19 cellular contexts compared by ENCODE assay signal in genomic region chr2:121828281-121828731, GRCh38.
DNase-seq lines count a peak whose midpoint lies in the region; ATAC-seq, FAIRE-seq and TF ChIP-seq lines count a peak whose summit lies in the region.
"Had no signal": no experiment of that assay in that cellular context is flagged by ENCODE, and none has a peak within 500 bp of the region (broad histone marks: within the 10 kb centered on the region; RNA-seq: fewer than 3 reads in every experiment).

No MANE protein-coding gene starts in this region.

- H3K23ac ChIP-seq in H1 (ENCODE audit: insufficient read length): no peak overlapping the region

- H3K4me2 ChIP-seq in H1 (ENCODE audit: insufficient read depth in 1 of 2, low read depth in 2 of 2, low read length in 2 of 2): no peak overlapping the region; a peak in 1 of 4 replicates
- H3K4me2 ChIP-seq: BLaER1 had no signal

- H2BK120ac ChIP-seq in H1 (replicated peaks; ENCODE audit: low read depth, low read length): no peak overlapping the region

- no peak overlapping the region for H3K4me3 ChIP-seq in H1 (ENCODE audit: extremely low read depth in 1 of 4, insufficient read depth in 2 of 4, low read depth in 3 of 4, low read length in 4 of 4)
- H3K4me3 ChIP-seq: BLaER1, esophagus muscularis mucosa, SJSA1, thyroid gland had no signal

- no peak overlapping the region for H2BK20ac ChIP-seq in H1 (ENCODE audit: low read length)

- H3K14ac ChIP-seq in H1 (ENCODE audit: insufficient read length): no peak overlapping the region

- WGBS in H1 (ENCODE audit: extremely low coverage in 1 of 2, insufficient coverage in 1 of 2, insufficient read length in 1 of 2, insufficient replicate concordance in 2 of 2, low coverage in 1 of 2, low lambda C conversion rate in 2 of 2, missing lambda C conversion rate in 1 of 2), 2 experiments: 75% methylated on average over 13 of the region's 13 CpGs; no CpG with 5 or more reads in 1 of the 2 experiments

- no peak overlapping the region for H3K18ac ChIP-seq in H1 (ENCODE audit: extremely low read depth, low read length)

- TF ChIP-seq CTCF in H1 (IDR thresholded peaks at IDR 0.05; ENCODE audit: control extremely low read depth in 1 of 3, insufficient read depth in 1 of 3, low read depth in 1 of 3, low read length in 3 of 3) (no peak), omental fat pad (IDR thresholded peaks at IDR 0.05) (no peak)

- H4K20me1 ChIP-seq in H1 (replicated peaks in 1 of 2; ENCODE audit: control insufficient read depth in 1 of 2, insufficient read depth in 2 of 2, low read length in 2 of 2): no peaks in the 10 kb centered on the region
- H4K20me1 ChIP-seq: BLaER1 had no signal

- in situ Hi-C loops in KBM-7 (cut with MboI; ENCODE audit: low pct_unique_long_range_greater_than_20kb, low sequenced_read_pairs): no loop called here

- FAIRE-seq in H1 (lab: Jason Lieb, UNC): no peak
- FAIRE-seq: GM18507 had no signal

- H3K4me1 ChIP-seq in H1 (replicated peaks in 1 of 4; ENCODE audit: control insufficient read depth in 3 of 4, insufficient read depth in 4 of 4, low read length in 3 of 4): peaks cover 0 to 7% (median 3%) of the 10 kb centered on the region in 4 experiments; a peak in 4 of 7 replicates
- H3K4me1 ChIP-seq: SJSA1, thyroid gland had no signal

- TF ChIP-seq RAD21 in H1 (IDR thresholded peaks at IDR 0.05 in 1 of 2, conservative IDR thresholded peaks at IDR 0.05 in 1 of 2; ENCODE audit: low read depth in 2 of 2, low read length in 2 of 2): no peak

- peak overlapping the region; percentile 95 for H2AFZ ChIP-seq in H1 (ENCODE audit: low read length)

- H2BK12ac ChIP-seq in H1 (ENCODE audit: low read depth, low read length): no peak overlapping the region

- ATAC-seq in omental fat pad (ENCODE audit: low FRiP score) (peak; percentile 77), GM21447 (IDR thresholded peaks at IDR 0.05; ENCODE audit: unreplicated experiment) (no peak)
- ATAC-seq: stimulated activated effector memory CD8-positive, alpha-beta T cell treated with anti-CD3 and anti-CD28 coated beads, Interleukin-12 subunit alpha, Interleukin-12 subunit beta, amount 100 ng/mL, for 72 hours had no signal

- CTCF ChIA-PET in H1 (lab: Charles Lee; ENCODE audit: partially characterized antibody): interaction anchor here (0.8 kb wide), 2 partner anchors 15 to 17 kb away, joined by 3 read pairs; no protein-coding TSS in a partner anchor

- no peak overlapping the region for H4K8ac ChIP-seq in H1 (ENCODE audit: extremely low read depth, insufficient read depth, low read length)

- no peak overlapping the region for H3K9ac ChIP-seq in H1 (replicated peaks in 1 of 4; ENCODE audit: extremely low read depth in 1 of 4, low read depth in 3 of 4, low read length in 3 of 4)
- H3K9ac ChIP-seq: BLaER1 had no signal

- H3K79me1 ChIP-seq in H1 (ENCODE audit: low read depth, low read length): no peaks in the 10 kb centered on the region

- no peak for TF ChIP-seq EP300 in H1 (IDR thresholded peaks at IDR 0.05; ENCODE audit: borderline replicate concordance in 1 of 2, low read depth in 2 of 2, low read length in 2 of 2)

- H3K36me3 ChIP-seq in H1 (ENCODE audit: control insufficient read depth in 2 of 4, insufficient read depth in 4 of 4, low read length in 3 of 4): no peaks in the 10 kb centered on the region
- H3K36me3 ChIP-seq: BLaER1, esophagus muscularis mucosa, SJSA1, thyroid gland had no signal

- no peaks in the 10 kb centered on the region for H3K27me3 ChIP-seq in H1 (replicated peaks in 1 of 4; ENCODE audit: control insufficient read depth in 3 of 4, extremely low read depth in 1 of 4, insufficient read depth in 3 of 4, low read length in 3 of 4)
- H3K27me3 ChIP-seq: BLaER1, esophagus muscularis mucosa, SJSA1, thyroid gland had no signal

- H3K79me2 ChIP-seq in H1 (ENCODE audit: control insufficient read depth in 1 of 2, insufficient read depth in 2 of 2, low read length in 2 of 2): no peaks in the 10 kb centered on the region

- no peaks in the 10 kb centered on the region for H3K23me2 ChIP-seq in H1 (ENCODE audit: low read depth, low read length)

- peak; percentile 27 for DNase-seq in HT1080 (ENCODE audit: low read depth)
- DNase-seq in NCI-H69 (lab: John Stamatoyannopoulos, UW): peak; percentile 59
- DNase-seq in H1 (ENCODE audit: low read depth in 1 of 2, low spot score in 2 of 2): no peak
- DNase-seq in omental fat pad (ENCODE audit: low spot score): no peak
- DNase-seq in GM19240 (ENCODE audit: insufficient read length, low spot score): no peak
- no peak for DNase-seq in KBM-7
- DNase-seq: activated CD4-positive, alpha-beta T cell treated with anti-CD3 and anti-CD28 coated beads for 48 hours; activated naive CD4-positive, alpha-beta T cell; cortex of kidney; DMS153; islet precursor cell; NCI-H2171; thyroid gland had no signal

- H3K56ac ChIP-seq in H1 (replicated peaks; ENCODE audit: insufficient read length, low read depth, low read length): no peak overlapping the region

- no peak overlapping the region for H2BK15ac ChIP-seq in H1 (ENCODE audit: low read length)

- no peak overlapping the region for H4K91ac ChIP-seq in H1 (replicated peaks; ENCODE audit: insufficient read length, low read length)

- H3K4ac ChIP-seq in H1 (replicated peaks; ENCODE audit: insufficient read length, low read depth, low read length): no peak overlapping the region

- no peak overlapping the region for H4K5ac ChIP-seq in H1 (ENCODE audit: insufficient read length, low read depth, low read length)

- no peak for TF ChIP-seq POLR2A in H1 (IDR thresholded peaks at IDR 0.05; ENCODE audit: control extremely low read depth in 1 of 2, low read depth in 2 of 2, low read length in 2 of 2)

- POLR2A ChIA-PET in H1 (lab: Charles Lee; ENCODE audit: partially characterized antibody): no interaction called here

- no peak overlapping the region for H2BK5ac ChIP-seq in H1 (ENCODE audit: low read depth, low read length)

- no peak overlapping the region for H2AK5ac ChIP-seq in H1 (ENCODE audit: low read depth, low read length)

- H3K27ac ChIP-seq in H1 (ENCODE audit: low read depth, low read length): no peak overlapping the region
- H3K27ac ChIP-seq: BLaER1, esophagus muscularis mucosa, SJSA1, thyroid gland had no signal

- no peaks in the 10 kb centered on the region for H3K9me3 ChIP-seq in H1 (ENCODE audit: insufficient read depth in 2 of 2, low read depth in 1 of 2, low read length in 1 of 2)
- H3K9me3 ChIP-seq: BLaER1, esophagus muscularis mucosa, SJSA1, thyroid gland had no signal

TF ChIP-seq in H1, 55 proteins besides CTCF, POLR2A, EP300 and RAD21:
- no peak for TF ChIP-seq GTF2F1 (IDR thresholded peaks at IDR 0.05; ENCODE audit: borderline replicate concordance, low read depth, low read length)
- no peak for TF ChIP-seq RXRA (IDR thresholded peaks at IDR 0.05; ENCODE audit: insufficient read depth, low read depth, low read length)
- TF ChIP-seq PHF8 (conservative IDR thresholded peaks at IDR 0.05; ENCODE audit: low read depth, low read length): no peak
- TF ChIP-seq MAFK (IDR thresholded peaks at IDR 0.05; ENCODE audit: low read depth, low read length): no peak
- no peak for TF ChIP-seq TAF7 (optimal IDR thresholded peaks at IDR 0.05; ENCODE audit: borderline replicate concordance, low read depth, low read length)
- no peak for TF ChIP-seq TCF12 (IDR thresholded peaks at IDR 0.05; ENCODE audit: low read depth, low read length)
- no peak for TF ChIP-seq JUN (IDR thresholded peaks at IDR 0.05; ENCODE audit: low read depth, low read length)

Comparison
In these comparisons a context has a peak if more than half of its experiments do, and no peak if none do; other contexts are left out.
1. DNase-seq: peak in HT1080 (single experiment) and NCI-H69 (single experiment); none in H1 (0 of 2), omental fat pad (single experiment), GM19240 (single experiment) and KBM-7 (single experiment).